Comparison of ENCODE assay signal across 1 cellular context in genomic region chr1:97088386-97088785, GRCh38.
TF ChIP-seq lines count a peak whose summit lies in the region.

No MANE protein-coding gene starts in this region.

TF ChIP-seq in GM23338, 12 proteins besides CTCF, POLR2A, EP300 and RAD21:
- TF ChIP-seq, protein P1, sequence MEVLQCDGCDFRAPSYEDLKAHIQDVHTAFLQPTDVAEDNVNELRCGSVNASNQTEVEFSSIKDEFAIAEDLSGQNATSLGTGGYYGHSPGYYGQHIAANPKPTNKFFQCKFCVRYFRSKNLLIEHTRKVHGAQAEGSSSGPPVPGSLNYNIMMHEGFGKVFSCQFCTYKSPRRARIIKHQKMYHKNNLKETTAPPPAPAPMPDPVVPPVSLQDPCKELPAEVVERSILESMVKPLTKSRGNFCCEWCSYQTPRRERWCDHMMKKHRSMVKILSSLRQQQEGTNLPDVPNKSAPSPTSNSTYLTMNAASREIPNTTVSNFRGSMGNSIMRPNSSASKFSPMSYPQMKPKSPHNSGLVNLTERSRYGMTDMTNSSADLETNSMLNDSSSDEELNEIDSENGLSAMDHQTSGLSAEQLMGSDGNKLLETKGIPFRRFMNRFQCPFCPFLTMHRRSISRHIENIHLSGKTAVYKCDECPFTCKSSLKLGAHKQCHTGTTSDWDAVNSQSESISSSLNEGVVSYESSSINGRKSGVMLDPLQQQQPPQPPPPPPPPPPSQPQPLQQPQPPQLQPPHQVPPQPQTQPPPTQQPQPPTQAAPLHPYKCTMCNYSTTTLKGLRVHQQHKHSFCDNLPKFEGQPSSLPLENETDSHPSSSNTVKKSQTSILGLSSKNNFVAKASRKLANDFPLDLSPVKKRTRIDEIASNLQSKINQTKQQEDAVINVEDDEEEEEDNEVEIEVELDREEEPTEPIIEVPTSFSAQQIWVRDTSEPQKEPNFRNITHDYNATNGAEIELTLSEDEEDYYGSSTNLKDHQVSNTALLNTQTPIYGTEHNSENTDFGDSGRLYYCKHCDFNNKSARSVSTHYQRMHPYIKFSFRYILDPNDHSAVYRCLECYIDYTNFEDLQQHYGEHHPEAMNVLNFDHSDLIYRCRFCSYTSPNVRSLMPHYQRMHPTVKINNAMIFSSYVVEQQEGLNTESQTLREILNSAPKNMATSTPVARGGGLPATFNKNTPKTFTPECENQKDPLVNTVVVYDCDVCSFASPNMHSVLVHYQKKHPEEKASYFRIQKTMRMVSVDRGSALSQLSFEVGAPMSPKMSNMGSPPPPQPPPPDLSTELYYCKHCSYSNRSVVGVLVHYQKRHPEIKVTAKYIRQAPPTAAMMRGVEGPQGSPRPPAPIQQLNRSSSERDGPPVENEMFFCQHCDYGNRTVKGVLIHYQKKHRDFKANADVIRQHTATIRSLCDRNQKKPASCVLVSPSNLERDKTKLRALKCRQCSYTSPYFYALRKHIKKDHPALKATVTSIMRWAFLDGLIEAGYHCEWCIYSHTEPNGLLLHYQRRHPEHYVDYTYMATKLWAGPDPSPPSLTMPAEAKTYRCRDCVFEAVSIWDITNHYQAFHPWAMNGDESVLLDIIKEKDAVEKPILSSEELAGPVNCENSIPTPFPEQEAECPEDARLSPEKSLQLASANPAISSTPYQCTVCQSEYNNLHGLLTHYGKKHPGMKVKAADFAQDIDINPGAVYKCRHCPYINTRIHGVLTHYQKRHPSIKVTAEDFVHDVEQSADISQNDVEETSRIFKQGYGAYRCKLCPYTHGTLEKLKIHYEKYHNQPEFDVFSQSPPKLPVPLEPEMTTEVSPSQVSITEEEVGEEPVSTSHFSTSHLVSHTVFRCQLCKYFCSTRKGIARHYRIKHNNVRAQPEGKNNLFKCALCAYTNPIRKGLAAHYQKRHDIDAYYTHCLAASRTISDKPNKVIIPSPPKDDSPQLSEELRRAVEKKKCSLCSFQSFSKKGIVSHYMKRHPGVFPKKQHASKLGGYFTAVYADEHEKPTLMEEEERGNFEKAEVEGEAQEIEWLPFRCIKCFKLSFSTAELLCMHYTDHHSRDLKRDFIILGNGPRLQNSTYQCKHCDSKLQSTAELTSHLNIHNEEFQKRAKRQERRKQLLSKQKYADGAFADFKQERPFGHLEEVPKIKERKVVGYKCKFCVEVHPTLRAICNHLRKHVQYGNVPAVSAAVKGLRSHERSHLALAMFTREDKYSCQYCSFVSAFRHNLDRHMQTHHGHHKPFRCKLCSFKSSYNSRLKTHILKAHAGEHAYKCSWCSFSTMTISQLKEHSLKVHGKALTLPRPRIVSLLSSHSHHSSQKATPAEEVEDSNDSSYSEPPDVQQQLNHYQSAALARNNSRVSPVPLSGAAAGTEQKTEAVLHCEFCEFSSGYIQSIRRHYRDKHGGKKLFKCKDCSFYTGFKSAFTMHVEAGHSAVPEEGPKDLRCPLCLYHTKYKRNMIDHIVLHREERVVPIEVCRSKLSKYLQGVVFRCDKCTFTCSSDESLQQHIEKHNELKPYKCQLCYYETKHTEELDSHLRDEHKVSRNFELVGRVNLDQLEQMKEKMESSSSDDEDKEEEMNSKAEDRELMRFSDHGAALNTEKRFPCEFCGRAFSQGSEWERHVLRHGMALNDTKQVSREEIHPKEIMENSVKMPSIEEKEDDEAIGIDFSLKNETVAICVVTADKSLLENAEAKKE (CRISPR knock-in tag; IDR thresholded peaks at IDR 0.05), result no peak
- TF ChIP-seq ZNF114 (CRISPR knock-in tag; IDR thresholded peaks at IDR 0.05) (no peak), NANOG (IDR thresholded peaks at IDR 0.05; ENCODE audit: borderline replicate concordance) (no peak), STAT1 (IDR thresholded peaks at IDR 0.05; ENCODE audit: unreplicated experiment) (no peak), REST (IDR thresholded peaks at IDR 0.05; ENCODE audit: unreplicated experiment) (no peak), EZH2 (IDR thresholded peaks at IDR 0.05; ENCODE audit: low read depth, unreplicated experiment) (no peak), ZNF331 (CRISPR knock-in tag; IDR thresholded peaks at IDR 0.05; ENCODE audit: low read depth) (no peak), CREB1 (CRISPR knock-in tag; IDR thresholded peaks at IDR 0.05; ENCODE audit: low read depth) (no peak)
- TF ChIP-seq, protein P2, sequence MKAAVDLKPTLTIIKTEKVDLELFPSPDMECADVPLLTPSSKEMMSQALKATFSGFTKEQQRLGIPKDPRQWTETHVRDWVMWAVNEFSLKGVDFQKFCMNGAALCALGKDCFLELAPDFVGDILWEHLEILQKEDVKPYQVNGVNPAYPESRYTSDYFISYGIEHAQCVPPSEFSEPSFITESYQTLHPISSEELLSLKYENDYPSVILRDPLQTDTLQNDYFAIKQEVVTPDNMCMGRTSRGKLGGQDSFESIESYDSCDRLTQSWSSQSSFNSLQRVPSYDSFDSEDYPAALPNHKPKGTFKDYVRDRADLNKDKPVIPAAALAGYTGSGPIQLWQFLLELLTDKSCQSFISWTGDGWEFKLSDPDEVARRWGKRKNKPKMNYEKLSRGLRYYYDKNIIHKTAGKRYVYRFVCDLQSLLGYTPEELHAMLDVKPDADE (IDR thresholded peaks at IDR 0.05), result no peak
